ENCODE assay signal across 8 cellular contexts in the genomic region with DNA sequence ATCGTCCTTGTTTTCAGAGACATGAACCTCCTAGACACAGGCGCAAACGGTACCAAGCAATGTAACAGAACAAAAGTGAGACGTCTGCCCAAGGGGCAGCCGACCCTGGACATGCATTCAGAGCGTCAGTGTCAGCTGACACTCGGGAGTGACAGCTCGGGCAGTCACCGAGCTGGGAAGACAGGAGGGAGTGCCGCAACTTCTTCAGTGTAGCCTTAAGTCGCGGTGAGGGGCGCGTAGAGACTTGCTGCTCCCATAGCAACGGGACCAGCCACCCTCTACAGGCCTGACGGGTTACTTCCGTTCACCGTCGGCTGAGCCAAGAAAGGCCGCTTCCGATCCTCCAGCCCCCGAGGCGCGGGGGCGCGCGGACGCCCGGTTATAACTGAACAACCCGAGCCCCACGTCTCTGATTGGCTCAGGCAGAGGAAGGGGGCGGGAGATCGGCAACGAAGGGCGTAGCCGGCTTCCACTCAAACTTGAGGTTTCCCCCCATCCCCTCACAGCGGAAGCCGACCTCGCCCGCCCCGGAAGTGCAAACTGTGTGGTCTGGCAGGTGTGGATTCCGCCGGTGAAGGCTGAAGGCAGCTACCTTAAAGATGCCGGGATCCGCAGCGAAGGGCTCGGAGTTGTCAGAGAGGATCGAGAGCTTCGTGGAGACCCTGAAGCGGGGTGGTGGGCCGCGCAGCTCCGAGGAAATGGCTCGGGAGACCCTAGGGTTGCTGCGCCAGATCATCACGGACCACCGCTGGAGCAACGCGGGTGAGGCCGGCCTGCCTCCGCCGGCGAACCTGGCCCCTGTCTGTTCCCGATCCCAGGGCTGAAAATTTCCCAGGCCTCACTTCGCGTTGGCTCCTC. TPM values are rescaled to one million over a fixed set of nuclear protein-coding genes. Genes with fewer than 3 reads are reported as not detected.
DNase-seq lines count a peak whose midpoint lies in the region; ATAC-seq and TF ChIP-seq lines count a peak whose summit lies in the region.

A gene (plus strand): TSS at position 530 of the 858 bp plus-strand sequence. CDS start 70 bp downstream, at position 600.

- no peaks in the 10 kb centered on the region for H3K27me3 ChIP-seq in PC-3 (ENCODE audit: low read length)

- CTCF ChIA-PET in PC-3 (lab: Charles Lee), result interaction anchor here (0.6 to 1.0 kb wide), 2 partner anchors 14 to 47 kb away, joined by 3 read pairs; a partner anchor contains a TSS

- intact Hi-C loops in PC-3 (cut with micrococcal nuclease), result loop anchor here (1.0 to 5.0 kb wide), 3 partner anchors 14 to 60 kb away; a partner anchor contains a TSS

- H4K20me1 ChIP-seq in PC-3 (ENCODE audit: low read length), result 0 out of 2 replicates have a peak, but pooled peaks cover 3% of the 10 kb centered on the region

- peaks cover 31% of the 10 kb centered on the region for H3K79me2 ChIP-seq in PC-3 (ENCODE audit: low read length)

- no peaks in the 10 kb centered on the region for H3K9me2 ChIP-seq in PC-3 (replicated peaks; ENCODE audit: low read length)

- no peak; the same call in 1 of the 2 replicates for TF ChIP-seq RAD21 in Ishikawa (IDR thresholded peaks at IDR 0.05; ENCODE audit: low read depth)

- H3K36me3 ChIP-seq in PC-3 (ENCODE audit: low read depth, low read length), result peaks cover 20% of the 10 kb centered on the region

- no peaks in the 10 kb centered on the region for H3F3A ChIP-seq in PC-3 (ENCODE audit: low read length, unreplicated experiment)

- TF ChIP-seq CTCF in PC-3 (conservative IDR thresholded peaks at IDR 0.05; ENCODE audit: low read depth, low read length), result no peak

- ATAC-seq in GM21576 (IDR thresholded peaks at IDR 0.05; ENCODE audit: unreplicated experiment) (peak; percentile 95), PC-3 (peak; percentile 98)

- peak; percentile 89 for DNase-seq in DMS114 treated with DMSO at 0.1 percent for 48 hours (lab: John Stamatoyannopoulos, UW; ENCODE audit: unreplicated experiment)
- DNase-seq in PC-3, result peak; percentile 97
- DNase-seq in activated T-cell treated with anti-CD3 and anti-CD28 coated beads for 48 hours (ENCODE audit: low read depth), result peak; percentile 99
- peak; percentile 83 for DNase-seq in epithelial cell of prostate (ENCODE audit: low read depth, low spot score)
- peak; percentile 97 for DNase-seq in mucosa of gallbladder (ENCODE audit: low spot score)
- peak; percentile 97 to 99 for DNase-seq in stimulated activated CD8-positive, alpha-beta memory T cell treated with anti-CD3 and anti-CD28 coated beads, Interleukin-4, amount 100 ng/mL, for 4 hours (ENCODE audit: low read depth in 2 of 2, low spot score in 1 of 2)

- peak within 1 kb of the TSS; percentile 94 for H3K4me2 ChIP-seq in PC-3 (ENCODE audit: low read length)

- H3K4me3 ChIP-seq in PC-3 (ENCODE audit: low read length), result peak within 1 kb of the TSS; percentile 89

- peak within 1 kb of the TSS; percentile 25 for H3K27ac ChIP-seq in PC-3 (ENCODE audit: low read length)
- peak within 1 kb of the TSS; percentile 80 for H3K27ac ChIP-seq in epithelial cell of prostate

- no peaks in the 10 kb centered on the region for H3K9me3 ChIP-seq in PC-3 (ENCODE audit: low read length)

- BruUV-seq in PC-3 (replicated peaks; lab: Mats Ljungman, UMichigan), result no TSS peak

- POLR2A ChIA-PET in PC-3 (lab: Charles Lee; ENCODE audit: unreplicated experiment), result interaction anchor here (0.5 to 0.6 kb wide), 2 partner anchors 9 to 102 kb away, joined by 3 read pairs; no protein-coding TSS in a partner anchor

- TF ChIP-seq EP300 in Ishikawa (IDR thresholded peaks at IDR 0.05; ENCODE audit: borderline replicate concordance), result no peak

- peak within 1 kb of the TSS; percentile 94 for H2AFZ ChIP-seq in PC-3 (ENCODE audit: low read length)

- peak within 1 kb of the TSS; percentile 86 for H3K9ac ChIP-seq in PC-3 (ENCODE audit: low read length)

- H3K4me1 ChIP-seq in PC-3 (ENCODE audit: insufficient read depth, low read length), result peaks cover 28% of the 10 kb centered on the region

TF ChIP-seq in Ishikawa, 13 proteins besides CTCF, POLR2A, EP300 and RAD21:
- TF ChIP-seq, protein P1, sequence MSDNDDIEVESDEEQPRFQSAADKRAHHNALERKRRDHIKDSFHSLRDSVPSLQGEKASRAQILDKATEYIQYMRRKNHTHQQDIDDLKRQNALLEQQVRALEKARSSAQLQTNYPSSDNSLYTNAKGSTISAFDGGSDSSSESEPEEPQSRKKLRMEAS (IDR thresholded peaks at IDR 0.05), result peak; percentile 81
- TF ChIP-seq TEAD4 (IDR thresholded peaks at IDR 0.05) (peak; percentile 45), CREB1 (IDR thresholded peaks at IDR 0.05; ENCODE audit: low read depth) (no peak), YY1 (IDR thresholded peaks at IDR 0.05; ENCODE audit: low read depth) (no peak), TAF1 (IDR thresholded peaks at IDR 0.05; ENCODE audit: low read depth) (peak; percentile 79), NFIC (IDR thresholded peaks at IDR 0.05) (no peak; the same call in 1 of the 2 replicates), EGR1 (IDR thresholded peaks at IDR 0.05) (peak; percentile 64), TCF12 (IDR thresholded peaks at IDR 0.05; ENCODE audit: low read depth) (no peak), CEBPB (IDR thresholded peaks at IDR 0.05) (no peak), FOXM1 (IDR thresholded peaks at IDR 0.05; ENCODE audit: borderline replicate concordance, low read depth) (peak; percentile 25; the same call in 1 of the 2 replicates), ZBTB7A (IDR thresholded peaks at IDR 0.05; ENCODE audit: low read depth) (no peak)
- TF ChIP-seq, protein P2, sequence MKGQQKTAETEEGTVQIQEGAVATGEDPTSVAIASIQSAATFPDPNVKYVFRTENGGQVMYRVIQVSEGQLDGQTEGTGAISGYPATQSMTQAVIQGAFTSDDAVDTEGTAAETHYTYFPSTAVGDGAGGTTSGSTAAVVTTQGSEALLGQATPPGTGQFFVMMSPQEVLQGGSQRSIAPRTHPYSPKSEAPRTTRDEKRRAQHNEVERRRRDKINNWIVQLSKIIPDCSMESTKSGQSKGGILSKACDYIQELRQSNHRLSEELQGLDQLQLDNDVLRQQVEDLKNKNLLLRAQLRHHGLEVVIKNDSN (IDR thresholded peaks at IDR 0.05), result peak; percentile 65
- TF ChIP-seq, protein P3, sequence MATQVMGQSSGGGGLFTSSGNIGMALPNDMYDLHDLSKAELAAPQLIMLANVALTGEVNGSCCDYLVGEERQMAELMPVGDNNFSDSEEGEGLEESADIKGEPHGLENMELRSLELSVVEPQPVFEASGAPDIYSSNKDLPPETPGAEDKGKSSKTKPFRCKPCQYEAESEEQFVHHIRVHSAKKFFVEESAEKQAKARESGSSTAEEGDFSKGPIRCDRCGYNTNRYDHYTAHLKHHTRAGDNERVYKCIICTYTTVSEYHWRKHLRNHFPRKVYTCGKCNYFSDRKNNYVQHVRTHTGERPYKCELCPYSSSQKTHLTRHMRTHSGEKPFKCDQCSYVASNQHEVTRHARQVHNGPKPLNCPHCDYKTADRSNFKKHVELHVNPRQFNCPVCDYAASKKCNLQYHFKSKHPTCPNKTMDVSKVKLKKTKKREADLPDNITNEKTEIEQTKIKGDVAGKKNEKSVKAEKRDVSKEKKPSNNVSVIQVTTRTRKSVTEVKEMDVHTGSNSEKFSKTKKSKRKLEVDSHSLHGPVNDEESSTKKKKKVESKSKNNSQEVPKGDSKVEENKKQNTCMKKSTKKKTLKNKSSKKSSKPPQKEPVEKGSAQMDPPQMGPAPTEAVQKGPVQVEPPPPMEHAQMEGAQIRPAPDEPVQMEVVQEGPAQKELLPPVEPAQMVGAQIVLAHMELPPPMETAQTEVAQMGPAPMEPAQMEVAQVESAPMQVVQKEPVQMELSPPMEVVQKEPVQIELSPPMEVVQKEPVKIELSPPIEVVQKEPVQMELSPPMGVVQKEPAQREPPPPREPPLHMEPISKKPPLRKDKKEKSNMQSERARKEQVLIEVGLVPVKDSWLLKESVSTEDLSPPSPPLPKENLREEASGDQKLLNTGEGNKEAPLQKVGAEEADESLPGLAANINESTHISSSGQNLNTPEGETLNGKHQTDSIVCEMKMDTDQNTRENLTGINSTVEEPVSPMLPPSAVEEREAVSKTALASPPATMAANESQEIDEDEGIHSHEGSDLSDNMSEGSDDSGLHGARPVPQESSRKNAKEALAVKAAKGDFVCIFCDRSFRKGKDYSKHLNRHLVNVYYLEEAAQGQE (IDR thresholded peaks at IDR 0.05; ENCODE audit: low read depth), result no peak

RNA-seq across cellular contexts. Expression of the gene that starts here (rescaled TPM):
- 96.8 and 113 TPM in 2 replicates for total RNA-seq in PC-3 (2014; rRNA removed)
- 51.7 TPM for total RNA-seq in mucosa of gallbladder

Comparison
In these comparisons a context has a peak if more than half of its experiments do, and no peak if none do; other contexts are left out.
1. Peak in every context shown above with its lines: DNase-seq, ATAC-seq, H3K4me3 ChIP-seq and H3K27ac ChIP-seq.